14 cellular contexts compared by ENCODE assay signal in genomic region chr15:92878593-92879053, GRCh38. TPM values are rescaled to one million over a fixed set of nuclear protein-coding genes. Genes with fewer than 3 reads are reported as not detected.
DNase-seq lines count a peak whose midpoint lies in the region; ATAC-seq and TF ChIP-seq lines count a peak whose summit lies in the region.
"Had no signal": no experiment of that assay in that cellular context is flagged by ENCODE, and none has a peak within 500 bp of the region (broad histone marks: within the 10 kb centered on the region; RNA-seq: fewer than 3 reads in every experiment).

No MANE protein-coding gene starts in this region.

- peaks cover 33% of the 10 kb centered on the region for H3K4me1 ChIP-seq in CD8-positive, alpha-beta T cell (ENCODE audit: insufficient read depth, low read length)
- H3K4me1 ChIP-seq in HUES64 (ENCODE audit: insufficient read depth, low read length), result peaks cover 32% of the 10 kb centered on the region

- no peak overlapping the region for H3K27ac ChIP-seq in CD8-positive, alpha-beta T cell (ENCODE audit: low read depth, low read length)
- H3K27ac ChIP-seq in HUES64 (ENCODE audit: low read depth, low read length), result no peak overlapping the region
- H3K27ac ChIP-seq: BLaER1 had no signal

- peak overlapping the region; percentile 32; the same call in 1 of the 2 replicates for H3K9ac ChIP-seq in HUES64 (ENCODE audit: low read depth, low read length)
- H3K9ac ChIP-seq: BLaER1 had no signal

- POLR2A ChIA-PET in CD8-positive, alpha-beta T cell (lab: Charles Lee), result interaction anchor here (1.1 to 13.5 kb wide), 4 partner anchors 24 to 68 kb away, joined by 4 to 382 read pairs (median 234); partner anchors contain the start of gene CHD2

- H3K4me3 Mint-ChIP-seq in CD8-positive, alpha-beta T cell, result no peak overlapping the region
- no peak overlapping the region for H3K4me3 Mint-ChIP-seq in nephron progenitor cell
- H3K4me3 Mint-ChIP-seq: activated T-helper 17 cell treated with anti-CD3 and anti-CD28 coated beads, Interleukin-2, amount 50 U/mL, for 72 hours had no signal

- H3K27me3 Mint-ChIP-seq in CD8-positive, alpha-beta T cell (ENCODE audit: low read depth), result no peaks in the 10 kb centered on the region
- H3K27me3 Mint-ChIP-seq in nephron progenitor cell (ENCODE audit: low read depth, poor library complexity), result no peaks in the 10 kb centered on the region
- H3K27me3 Mint-ChIP-seq: activated T-helper 17 cell treated with anti-CD3 and anti-CD28 coated beads, Interleukin-2, amount 50 U/mL, for 72 hours had no signal

- no peaks in the 10 kb centered on the region for H3K9me3 Mint-ChIP-seq in CD8-positive, alpha-beta T cell
- H3K9me3 Mint-ChIP-seq in nephron progenitor cell, result no peaks in the 10 kb centered on the region
- H3K9me3 Mint-ChIP-seq: activated T-helper 17 cell treated with anti-CD3 and anti-CD28 coated beads, Interleukin-2, amount 50 U/mL, for 72 hours had no signal

- H3K36me3 ChIP-seq in CD8-positive, alpha-beta T cell (ENCODE audit: insufficient read depth, low read length), result no peaks in the 10 kb centered on the region
- peaks cover 2% of the 10 kb centered on the region; the same call in 1 of the 2 replicates for H3K36me3 ChIP-seq in HUES64 (ENCODE audit: insufficient read depth, low read length)
- H3K36me3 ChIP-seq: BLaER1 had no signal

- H3K27ac Mint-ChIP-seq in CD8-positive, alpha-beta T cell, result peak overlapping the region; percentile 49
- peak overlapping the region; percentile 14 for H3K27ac Mint-ChIP-seq in nephron progenitor cell
- H3K27ac Mint-ChIP-seq: activated T-helper 17 cell treated with anti-CD3 and anti-CD28 coated beads, Interleukin-2, amount 50 U/mL, for 72 hours had no signal

- intact Hi-C loops in CD8-positive, alpha-beta T cell (cut with DNase I, micrococcal nuclease), result no loop called here

- no peak for ATAC-seq in CD8-positive, alpha-beta T cell
- ATAC-seq in GM19463 (IDR thresholded peaks at IDR 0.05; ENCODE audit: unreplicated experiment) (no peak), HG02973 (IDR thresholded peaks at IDR 0.05; ENCODE audit: unreplicated experiment) (no peak)
- ATAC-seq: activated CD4-positive, CD25-positive, alpha-beta regulatory T cell treated with anti-CD3 and anti-CD28 coated beads, Interleukin-2, amount 50 U/mL, for 24 hours; activated T-helper 17 cell treated with anti-CD3 and anti-CD28 coated beads, Interleukin-2, amount 50 U/mL, for 72 hours; esophagus mucosa had no signal

- H3K4me3 ChIP-seq in CD8-positive, alpha-beta T cell (ENCODE audit: low read depth, low read length), result no peak overlapping the region
- no peak overlapping the region for H3K4me3 ChIP-seq in HUES64 (ENCODE audit: low read length)
- H3K4me3 ChIP-seq: BLaER1 had no signal

- H3K27me3 ChIP-seq in CD8-positive, alpha-beta T cell (ENCODE audit: insufficient read depth, low read length), result no peaks in the 10 kb centered on the region
- H3K27me3 ChIP-seq in HUES64 (ENCODE audit: insufficient read depth, low read length), result no peaks in the 10 kb centered on the region
- H3K27me3 ChIP-seq: BLaER1 had no signal

- no peak for DNase-seq in CD8-positive, alpha-beta T cell
- peak; percentile 43 for DNase-seq in OCI-M1 (lab: John Stamatoyannopoulos, UW)
- no peak for DNase-seq in nephron progenitor cell
- DNase-seq in A172 (ENCODE audit: low spot score), result no peak
- no peak for DNase-seq in DMS 273 treated with DMSO at 0.1 percent for 48 hours (lab: John Stamatoyannopoulos, UW)
- DNase-seq: caudate nucleus, NCI-H446 had no signal

- H3K4me1 Mint-ChIP-seq in CD8-positive, alpha-beta T cell (ENCODE audit: low read depth), result peaks cover 49% of the 10 kb centered on the region
- peaks cover 61% of the 10 kb centered on the region for H3K4me1 Mint-ChIP-seq in nephron progenitor cell

- peaks cover 3% of the 10 kb centered on the region for H3K36me3 Mint-ChIP-seq in CD8-positive, alpha-beta T cell
- H3K36me3 Mint-ChIP-seq in nephron progenitor cell (ENCODE audit: low read depth), result peaks cover 3% of the 10 kb centered on the region

- CTCF ChIA-PET in CD8-positive, alpha-beta T cell (lab: Charles Lee), result interaction anchor here (0.8 to 3.0 kb wide), 4 partner anchors 17 to 81 kb away, joined by 3 to 16 read pairs (median 4); no protein-coding TSS in a partner anchor

- TF ChIP-seq CTCF in CD8-positive, alpha-beta T cell (IDR thresholded peaks at IDR 0.05), result no peak
- TF ChIP-seq CTCF in nephron progenitor cell (IDR thresholded peaks at IDR 0.05), result no peak

- WGBS in HUES64, result 81% methylated on average over 5 of the region's 5 CpGs

- H3K9me3 ChIP-seq in CD8-positive, alpha-beta T cell (ENCODE audit: low read length), result no peaks in the 10 kb centered on the region
- H3K9me3 ChIP-seq in HUES64 (ENCODE audit: insufficient read depth, low read depth, low read length), result no peaks in the 10 kb centered on the region
- H3K9me3 ChIP-seq: BLaER1 had no signal

RNA-seq across cellular contexts. Expression of gene CHD2, which starts 21.5 kb away (rescaled TPM):
- total RNA-seq in CD8-positive, alpha-beta T cell, result 100 to 1,000 TPM; 615 to 669 TPM
- polyA plus RNA-seq in HUES64 (2013, experiment 1 of 2), result 15.8 TPM
- 24.0 TPM for polyA plus RNA-seq in HUES64 (2013, experiment 2 of 2)
- total RNA-seq in A172 (2014; rRNA removed; shearing (Covaris generic)), result 21.2 and 22.8 TPM in 2 replicates

Comparison
In these comparisons a context has a peak if more than half of its experiments do, and no peak if none do; other contexts are left out.
1. RNA of gene CHD2, which starts 21.5 kb away (total RNA-seq): 615 to 669 TPM in CD8-positive, alpha-beta T cell; 21.2 to 22.8 TPM in A172; every median in the first group is over 10 times any median in the second.